1 cellular context compared by ENCODE assay signal in the genomic region with DNA sequence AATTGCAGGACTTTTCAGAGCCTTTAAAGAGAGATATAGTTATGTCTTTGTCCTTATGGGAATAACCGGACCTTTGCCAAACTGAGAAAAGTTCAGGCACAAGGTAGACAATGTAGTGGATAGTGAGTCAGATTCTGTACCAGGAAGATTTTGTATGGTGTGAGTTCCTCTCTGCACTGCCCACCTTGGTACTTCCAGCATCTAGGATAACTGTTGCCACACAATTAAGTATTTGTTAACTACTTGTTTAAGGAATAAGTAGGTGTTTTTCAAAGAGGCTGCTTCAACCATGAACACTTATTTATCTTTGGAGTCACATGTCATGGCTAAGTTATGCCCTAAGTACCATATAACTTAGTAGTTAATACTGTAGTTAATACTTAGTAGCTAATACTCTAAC.
TF ChIP-seq lines count a peak whose summit lies in the region.

No MANE protein-coding gene starts in this region.

TF ChIP-seq in H1, 55 proteins besides CTCF, POLR2A, EP300 and RAD21:
- TF ChIP-seq KDM5A (IDR thresholded peaks at IDR 0.05; ENCODE audit: low read length) (no peak), POU5F1 (IDR thresholded peaks at IDR 0.05; ENCODE audit: low read depth, low read length) (no peak), FOSL1 (IDR thresholded peaks at IDR 0.05; ENCODE audit: insufficient read depth, low read depth, low read length) (no peak), GTF2F1 (IDR thresholded peaks at IDR 0.05; ENCODE audit: borderline replicate concordance, low read depth, low read length) (no peak), RBBP5 (IDR thresholded peaks at IDR 0.05; ENCODE audit: borderline replicate concordance, low read depth, low read length) (no peak), CEBPB (IDR thresholded peaks at IDR 0.05; ENCODE audit: low read depth, low read length) (no peak), MAX (IDR thresholded peaks at IDR 0.05) (no peak), SIN3A (conservative IDR thresholded peaks at IDR 0.05 in 1 of 2, IDR thresholded peaks at IDR 0.05 in 1 of 2; ENCODE audit: low read depth in 1 of 2, low read length in 2 of 2) (no peak), TEAD4 (IDR thresholded peaks at IDR 0.05; ENCODE audit: low read depth, low read length) (no peak), HDAC2 (IDR thresholded peaks at IDR 0.05; ENCODE audit: borderline replicate concordance in 1 of 2, low read depth in 2 of 2, low read length in 2 of 2) (no peak), JUN (IDR thresholded peaks at IDR 0.05; ENCODE audit: low read depth, low read length) (no peak), KDM1A (IDR thresholded peaks at IDR 0.05; ENCODE audit: borderline replicate concordance, low read length) (no peak), KDM4A (IDR thresholded peaks at IDR 0.05; ENCODE audit: low read depth, low read length, severe bottlenecking) (no peak), BRCA1 (IDR thresholded peaks at IDR 0.05; ENCODE audit: low read depth, low read length) (no peak)
TF ChIP-seq in H1: peak in this region for 0.
